22 cellular contexts compared by ENCODE assay signal in genomic region chr17:41008811-41009210, GRCh38. TPM values are rescaled to one million over a fixed set of nuclear protein-coding genes. Genes with fewer than 3 reads are reported as not detected.
DNase-seq lines count a peak whose midpoint lies in the region; TF ChIP-seq lines count a peak whose summit lies in the region.
"Had no signal": no experiment of that assay in that cellular context is flagged by ENCODE, and none has a peak within 500 bp of the region (broad histone marks: within the 10 kb centered on the region; RNA-seq: fewer than 3 reads in every experiment).

Gene KRTAP3-1, minus strand, starts transcription at chr17:41009128. Its CDS starts 54 bp downstream, at chr17:41009074.

- TF ChIP-seq CTCF in neural progenitor cell (IDR thresholded peaks at IDR 0.05) = no peak

- H3K4me3 Mint-ChIP-seq in neural progenitor cell = no peak within 1 kb of the TSS
- H3K4me3 Mint-ChIP-seq: memory B cell; natural killer cell treated with Interleukin-12 subunit alpha and Interleukin-12 subunit beta and Interleukin-15 and Interleukin-18, amount 100 ng/mL, for 72 hours had no signal

- no peak within 1 kb of the TSS for H3K9ac ChIP-seq in neural progenitor cell

- no peaks in the 10 kb centered on the region for H3K36me3 ChIP-seq in neural progenitor cell
- H3K36me3 ChIP-seq: upper lobe of left lung had no signal

- peak within 1 kb of the TSS; percentile 28 for H3K4me2 ChIP-seq in neural progenitor cell

- no peaks in the 10 kb centered on the region for H3K79me2 ChIP-seq in neural progenitor cell (ENCODE audit: low read depth)

- H3K27ac Mint-ChIP-seq in neural progenitor cell = no peak within 1 kb of the TSS
- H3K27ac Mint-ChIP-seq: memory B cell; natural killer cell treated with Interleukin-12 subunit alpha and Interleukin-12 subunit beta and Interleukin-15 and Interleukin-18, amount 100 ng/mL, for 72 hours had no signal

- no peaks in the 10 kb centered on the region for H3K27me3 ChIP-seq in neural progenitor cell
- H3K27me3 ChIP-seq: upper lobe of left lung had no signal

- no peaks in the 10 kb centered on the region for H3K9me3 ChIP-seq in neural progenitor cell (ENCODE audit: low read depth)
- H3K9me3 ChIP-seq: upper lobe of left lung had no signal

- H4K20me1 ChIP-seq in neural progenitor cell (ENCODE audit: low read depth) = no peaks in the 10 kb centered on the region

- H3K4me1 Mint-ChIP-seq in neural progenitor cell = peaks cover 6% of the 10 kb centered on the region
- H3K4me1 Mint-ChIP-seq: memory B cell had no signal

- no peak within 1 kb of the TSS for H3K4me3 ChIP-seq in neural progenitor cell
- H3K4me3 ChIP-seq: upper lobe of left lung had no signal

- H2AFZ ChIP-seq in neural progenitor cell (replicated peaks) = peak within 1 kb of the TSS; percentile 8

- H3K27ac ChIP-seq in neural progenitor cell = no peak within 1 kb of the TSS
- H3K27ac ChIP-seq: upper lobe of left lung had no signal

- peaks cover 18% of the 10 kb centered on the region for H3K4me1 ChIP-seq in neural progenitor cell
- H3K4me1 ChIP-seq: upper lobe of left lung had no signal

- DNase-seq in DMS 273 (lab: John Stamatoyannopoulos, UW; ENCODE audit: unreplicated experiment) (peak; percentile 57), DMS 273 treated with DMSO at 0.1 percent for 48 hours (lab: John Stamatoyannopoulos, UW) (no peak), NCI-H2029 treated with DMSO at 0.1 percent for 48 hours (lab: John Stamatoyannopoulos, UW) (peak; percentile 58), RPMI8226 (peak; percentile 44), neural progenitor cell (ENCODE audit: low spot score) (no peak), NCI-H1694 (lab: John Stamatoyannopoulos, UW) (no peak), inferior parietal cortex (ENCODE audit: extremely low spot score) (no peak)
- no peak for DNase-seq in stimulated activated CD4-positive, alpha-beta T cell treated with anti-CD3 and anti-CD28 coated beads, Interleukin-2, amount 100 ng/mL, for 24 hours
- DNase-seq: 8988T; activated CD4-positive, alpha-beta T cell treated with anti-CD3 and anti-CD28 coated beads for 1 hour; activated gamma-delta T cell; amniotic stem cell; kidney; NCI-H2081 treated with DMSO at 0.1 percent for 48 hours; stimulated activated naive CD4-positive, alpha-beta T cell treated with Interleukin-2 at 50 U/mL for 16 hours had no signal

- H3K27me3 Mint-ChIP-seq in neural progenitor cell (ENCODE audit: insufficient read depth, low read depth) = no peaks in the 10 kb centered on the region

- H3F3A ChIP-seq in neural progenitor cell (ENCODE audit: low read depth) = no peaks in the 10 kb centered on the region

- no peaks in the 10 kb centered on the region for H3K9me3 Mint-ChIP-seq in neural progenitor cell
- H3K9me3 Mint-ChIP-seq: memory B cell; natural killer cell treated with Interleukin-12 subunit alpha and Interleukin-12 subunit beta and Interleukin-15 and Interleukin-18, amount 100 ng/mL, for 72 hours had no signal

- no peaks in the 10 kb centered on the region for H3K36me3 Mint-ChIP-seq in neural progenitor cell
- H3K36me3 Mint-ChIP-seq: memory B cell; natural killer cell treated with Interleukin-12 subunit alpha and Interleukin-12 subunit beta and Interleukin-15 and Interleukin-18, amount 100 ng/mL, for 72 hours had no signal

RNA-seq across cellular contexts. Expression of gene KRTAP3-1, which starts in this region (rescaled TPM):
- not detected in 2 replicates for total RNA-seq in neural progenitor cell (ENCODE audit: low replicate concordance)
- total RNA-seq: cardiac septum; fibroblast of lung; HT1080; kidney; natural killer cell treated with Interleukin-12 subunit alpha and Interleukin-12 subunit beta and Interleukin-15 and Interleukin-18, amount 100 ng/mL, for 72 hours; pulmonary artery endothelial cell; upper lobe of left lung had no signal

Comparison
In these comparisons a context has a peak if more than half of its experiments do, and no peak if none do; other contexts are left out.
1. DNase-seq: peak in DMS 273 (single experiment), NCI-H2029 treated with DMSO at 0.1 percent for 48 hours (single experiment) and RPMI8226 (single experiment); none in DMS 273 treated with DMSO at 0.1 percent for 48 hours (single experiment), neural progenitor cell (single experiment), stimulated activated CD4-positive, alpha-beta T cell treated with anti-CD3 and anti-CD28 coated beads, Interleukin-2, amount 100 ng/mL, for 24 hours (0 of 2), NCI-H1694 (single experiment) and inferior parietal cortex (single experiment).